8 cellular contexts compared by ENCODE assay signal in genomic region chr17:32349854-32350661, GRCh38. TPM values are rescaled to one million over a fixed set of nuclear protein-coding genes. Genes with fewer than 3 reads are reported as not detected.
DNase-seq lines count a peak whose midpoint lies in the region; TF ChIP-seq lines count a peak whose summit lies in the region.

Gene ZNF207 (plus strand): TSS chr17:32350157. CDS start chr17:32350286, 129 bp downstream.

- H3K27ac Mint-ChIP-seq in nephron, result peak within 1 kb of the TSS; percentile 99 to 100 (median 100)
- peak within 1 kb of the TSS; percentile 99 for H3K27ac Mint-ChIP-seq in stimulated activated naive CD8-positive, alpha-beta T cell treated with anti-CD3 and anti-CD28 coated beads, Interleukin-15, Interleukin-2, amounts not matched to agents 100 ng/mL and 50 ng/mL, for 24 hours

- H3K9me3 ChIP-seq in MG63, result no peaks in the 10 kb centered on the region

- TF ChIP-seq CTCF in fibroblast of the aortic adventitia (IDR thresholded peaks at IDR 0.05; ENCODE audit: insufficient read depth, low read length), result no peak
- TF ChIP-seq CTCF in nephron (IDR thresholded peaks at IDR 0.05; ENCODE audit: unreplicated experiment in 3 of 3), result no peak

- peak; percentile 97 for DNase-seq in EL
- peak; percentile 94 for DNase-seq in H7
- DNase-seq in MG63, result peak; percentile 94
- DNase-seq in SHP77 treated with DMSO at 0.1 percent for 48 hours (lab: John Stamatoyannopoulos, UW), result peak; percentile 88
- DNase-seq in activated effector memory CD4-positive, alpha-beta T cell treated with anti-CD3 and anti-CD28 coated beads, Interleukin-2, amount 50 U/mL, for 16 hours, result peak; percentile 98
- peak; percentile 97 for DNase-seq in fibroblast of the aortic adventitia (ENCODE audit: low read depth)

- no peaks in the 10 kb centered on the region for H3K9me3 Mint-ChIP-seq in nephron
- H3K9me3 Mint-ChIP-seq in stimulated activated naive CD8-positive, alpha-beta T cell treated with anti-CD3 and anti-CD28 coated beads, Interleukin-15, Interleukin-2, amounts not matched to agents 100 ng/mL and 50 ng/mL, for 24 hours, result no peaks in the 10 kb centered on the region

- H3K4me1 Mint-ChIP-seq in nephron, result peaks cover 34% of the 10 kb centered on the region
- peaks cover 41% of the 10 kb centered on the region for H3K4me1 Mint-ChIP-seq in stimulated activated naive CD8-positive, alpha-beta T cell treated with anti-CD3 and anti-CD28 coated beads, Interleukin-15, Interleukin-2, amounts not matched to agents 100 ng/mL and 50 ng/mL, for 24 hours (ENCODE audit: low read depth)

- H3K27me3 Mint-ChIP-seq in nephron (ENCODE audit: low read depth), result no peaks in the 10 kb centered on the region
- no peaks in the 10 kb centered on the region for H3K27me3 Mint-ChIP-seq in stimulated activated naive CD8-positive, alpha-beta T cell treated with anti-CD3 and anti-CD28 coated beads, Interleukin-15, Interleukin-2, amounts not matched to agents 100 ng/mL and 50 ng/mL, for 24 hours

- H3K36me3 ChIP-seq in H7 (replicated peaks; ENCODE audit: control insufficient read depth, insufficient read depth, low read length) (peaks cover 9% of the 10 kb centered on the region), MG63 (peaks cover 42% of the 10 kb centered on the region)

- H3K36me3 Mint-ChIP-seq in nephron (ENCODE audit: low read depth), result peaks cover 37% of the 10 kb centered on the region
- peaks cover 45% of the 10 kb centered on the region for H3K36me3 Mint-ChIP-seq in stimulated activated naive CD8-positive, alpha-beta T cell treated with anti-CD3 and anti-CD28 coated beads, Interleukin-15, Interleukin-2, amounts not matched to agents 100 ng/mL and 50 ng/mL, for 24 hours (ENCODE audit: low read depth)

- H3K4me3 ChIP-seq in H7 (ENCODE audit: insufficient read depth, low read depth, low read length) (peak within 1 kb of the TSS; percentile 71), MG63 (peak within 1 kb of the TSS; percentile 90), fibroblast of the aortic adventitia (ENCODE audit: low read depth, low read length) (peak within 1 kb of the TSS; percentile 99)

- peak within 1 kb of the TSS; percentile 97 to 100 (median 99) for H3K4me3 Mint-ChIP-seq in nephron
- peak within 1 kb of the TSS; percentile 97 for H3K4me3 Mint-ChIP-seq in stimulated activated naive CD8-positive, alpha-beta T cell treated with anti-CD3 and anti-CD28 coated beads, Interleukin-15, Interleukin-2, amounts not matched to agents 100 ng/mL and 50 ng/mL, for 24 hours

- no peaks in the 10 kb centered on the region for H3K27me3 ChIP-seq in H7 (ENCODE audit: control insufficient read depth, insufficient read depth, low read length)
- no peaks in the 10 kb centered on the region for H3K27me3 ChIP-seq in MG63

RNA-seq across cellular contexts. Expression of gene ZNF207, which starts in this region (rescaled TPM):
- 132 and 135 TPM in 2 replicates for total RNA-seq in H7 (2014; rRNA removed; shearing (Covaris generic))
- 109 and 170 TPM in 2 replicates for total RNA-seq in MG63 (2014; rRNA removed; shearing (Covaris generic); ENCODE audit: low replicate concordance)
- 92.6 and 202 TPM in 2 replicates for total RNA-seq in fibroblast of the aortic adventitia (ENCODE audit: low replicate concordance)

Comparison
In these comparisons a context has a peak if more than half of its experiments do, and no peak if none do; other contexts are left out.
1. Peak in every context shown above with its lines: DNase-seq and H3K4me3 ChIP-seq.